Comparison of ENCODE assay signal across 9 cellular contexts in genomic region chr9:137305788-137306545, GRCh38. TPM values are rescaled to one million over a fixed set of nuclear protein-coding genes. Genes with fewer than 3 reads are reported as not detected.
DNase-seq lines count a peak whose midpoint lies in the region; ATAC-seq and TF ChIP-seq lines count a peak whose summit lies in the region.
"Had no signal": no experiment of that assay in that cellular context is flagged by ENCODE, and none has a peak within 500 bp of the region (broad histone marks: within the 10 kb centered on the region; RNA-seq: fewer than 3 reads in every experiment).

No MANE protein-coding gene starts in this region.

- H3K23ac ChIP-seq in IMR-90 (ENCODE audit: low read depth, low read length): no peak overlapping the region

- no TSS peak for BruUV-seq in IMR-90 (replicated peaks; lab: Mats Ljungman, UMichigan)

- H4K20me1 ChIP-seq in IMR-90 (ENCODE audit: insufficient read depth, low read length): peaks cover 4% of the 10 kb centered on the region; the same call in 1 of the 2 replicates

- peak overlapping the region; percentile 98 for H3K27ac ChIP-seq in 22Rv1
- no peak overlapping the region for H3K27ac ChIP-seq in IMR-90 (ENCODE audit: insufficient read depth, low read length)
- peak overlapping the region; percentile 93 to 98 for H3K27ac ChIP-seq in mucosa of rectum (ENCODE audit: low read depth in 2 of 2, low read length in 2 of 2)

- H3K27me3 ChIP-seq in IMR-90 (ENCODE audit: control insufficient read depth, insufficient read depth, low read length) (peaks cover 6% of the 10 kb centered on the region; the same call in 1 of the 2 replicates), mucosa of rectum (ENCODE audit: control insufficient read depth in 2 of 2, insufficient read depth in 2 of 2, low read length in 2 of 2) (no peaks in the 10 kb centered on the region)

- peaks cover 9% of the 10 kb centered on the region for H3K4me1 Mint-ChIP-seq in mesothelial cell of epicardium

- no peak overlapping the region for H2AK5ac ChIP-seq in IMR-90 (ENCODE audit: low read depth, low read length)

- H3K9me1 ChIP-seq in IMR-90 (ENCODE audit: insufficient read depth, low read length): no peaks in the 10 kb centered on the region

- H3K56ac ChIP-seq in IMR-90 (ENCODE audit: extremely low read depth, insufficient read depth, low read length): no peak overlapping the region

- peak overlapping the region; percentile 78 for H2AFZ ChIP-seq in IMR-90 (replicated peaks; ENCODE audit: low read length, poor library complexity)

- no peaks in the 10 kb centered on the region for H3K9me3 Mint-ChIP-seq in mesothelial cell of epicardium

- no peak overlapping the region for H3K9ac ChIP-seq in IMR-90 (ENCODE audit: low read depth, low read length)
- peak overlapping the region; percentile 84 to 91 for H3K9ac ChIP-seq in mucosa of rectum (ENCODE audit: low read depth in 1 of 2, low read length in 2 of 2)

- peaks cover 3% of the 10 kb centered on the region for H3K4me1 ChIP-seq in IMR-90 (ENCODE audit: control insufficient read depth, insufficient read depth, low read length)
- peaks cover 59 to 63% of the 10 kb centered on the region in 2 donors for H3K4me1 ChIP-seq in mucosa of rectum (ENCODE audit: control insufficient read depth in 2 of 2, insufficient read depth in 2 of 2, low read length in 2 of 2)

- intact Hi-C loops in IMR-90 (cut with micrococcal nuclease): no loop called here

- no peaks in the 10 kb centered on the region for H3K36me3 ChIP-seq in IMR-90 (ENCODE audit: control insufficient read depth, insufficient read depth, low read length)
- H3K36me3 ChIP-seq in mucosa of rectum (ENCODE audit: control insufficient read depth in 2 of 2, insufficient read depth in 2 of 2, low read length in 2 of 2): no peaks in the 10 kb centered on the region

- no peaks in the 10 kb centered on the region for H3K79me1 ChIP-seq in IMR-90 (ENCODE audit: low read depth in 1 of 2, low read length in 2 of 2)

- no peaks in the 10 kb centered on the region for H3K36me3 Mint-ChIP-seq in mesothelial cell of epicardium

- no peak for ATAC-seq in IMR-90 (ENCODE audit: low read depth)
- no peak for ATAC-seq in HG03520 (IDR thresholded peaks at IDR 0.05; ENCODE audit: unreplicated experiment)

- WGBS in IMR-90 (ENCODE audit: extremely low coverage in 2 of 2, insufficient read length in 1 of 2), 2 experiments: 89% methylated on average over 3 of the region's 22 CpGs; no CpG with 5 or more reads in 1 of the 2 experiments

- H3K14ac ChIP-seq in IMR-90 (replicated peaks; ENCODE audit: low read depth, low read length): no peak overlapping the region

- in situ Hi-C loops in IMR-90 (cut with MboI; ENCODE audit: low sequenced_read_pairs) (no loop called here), GM13976 (cut with MboI; ENCODE audit: low sequenced_read_pairs, unreplicated experiment) (no loop called here)

- no peak overlapping the region for H2BK120ac ChIP-seq in IMR-90 (ENCODE audit: low read depth, low read length)

- dilution Hi-C loops in IMR-90 (cut with HindIII; ENCODE audit: low sequenced_read_pairs, unreplicated experiment): no loop called here

- H3K27ac Mint-ChIP-seq in mesothelial cell of epicardium: no peak overlapping the region

- H3K4me3 ChIP-seq in IMR-90 (ENCODE audit: insufficient read depth, low read depth, low read length) (no peak overlapping the region), mucosa of rectum (ENCODE audit: low read length in 2 of 2) (peak overlapping the region; percentile 69 to 73)

- no peak for TF ChIP-seq POLR2A in IMR-90 (IDR thresholded peaks at IDR 0.05; ENCODE audit: low read depth, low read length)

- POLR2A ChIA-PET in IMR-90 (lab: Charles Lee; ENCODE audit: unreplicated experiment): no interaction called here

- TF ChIP-seq CTCF in 22Rv1 (IDR thresholded peaks at IDR 0.05): no peak
- no peak for TF ChIP-seq CTCF in IMR-90 (conservative IDR thresholded peaks at IDR 0.05; ENCODE audit: low read depth, low read length)
- no peak for TF ChIP-seq CTCF in GM13976 (IDR thresholded peaks at IDR 0.05; ENCODE audit: borderline replicate concordance, control extremely low read depth, extremely low read depth, insufficient read depth, missing control alignments)
- no peak for TF ChIP-seq CTCF in mesothelial cell of epicardium (IDR thresholded peaks at IDR 0.05; ENCODE audit: unreplicated experiment)

- no peak for TF ChIP-seq RAD21 in IMR-90 (IDR thresholded peaks at IDR 0.05; ENCODE audit: low read length)

- CTCF ChIA-PET in IMR-90 (lab: Yijun Ruan, JAX): no interaction called here

- no peak overlapping the region for H4K5ac ChIP-seq in IMR-90 (ENCODE audit: low read depth, low read length)

- H3K9me3 ChIP-seq in IMR-90 (ENCODE audit: control insufficient read depth, insufficient read depth, low read length) (no peaks in the 10 kb centered on the region), mucosa of rectum (ENCODE audit: control insufficient read depth in 2 of 2, low read length in 2 of 2) (no peaks in the 10 kb centered on the region)
- H3K9me3 ChIP-seq: Caco-2 had no signal

- H4K8ac ChIP-seq in IMR-90 (ENCODE audit: low read depth in 2 of 2, low read length in 2 of 2): no peak overlapping the region

- H4K91ac ChIP-seq in IMR-90 (ENCODE audit: insufficient read depth, low read depth, low read length): no peak overlapping the region

- H2BK5ac ChIP-seq in IMR-90 (ENCODE audit: low read depth, low read length, poor library complexity, severe bottlenecking): no peak overlapping the region

- H2AK9ac ChIP-seq in IMR-90 (replicated peaks; ENCODE audit: low read depth, low read length, poor library complexity): no peak overlapping the region

- DNase-seq in IMR-90 (no peak), dermis blood vessel endothelial cell (peak; percentile 86), GM13976 (ENCODE audit: low spot score) (no peak), mesothelial cell of epicardium (ENCODE audit: low spot score in 2 of 2, unreplicated experiment in 2 of 2) (no peak), NCI-H128 (lab: John Stamatoyannopoulos, UW; ENCODE audit: unreplicated experiment) (no peak)

- H3K4me2 ChIP-seq in IMR-90 (ENCODE audit: low read depth, low read length): no peak overlapping the region

- no peak overlapping the region for H2BK15ac ChIP-seq in IMR-90 (ENCODE audit: low read depth, low read length)

- H3K4ac ChIP-seq in IMR-90 (ENCODE audit: low read depth, low read length): no peak overlapping the region

- H3K18ac ChIP-seq in IMR-90 (ENCODE audit: low read depth, low read length): no peak overlapping the region

- no peak overlapping the region for H3K4me3 Mint-ChIP-seq in mesothelial cell of epicardium

- H3K27me3 Mint-ChIP-seq in mesothelial cell of epicardium (ENCODE audit: low read depth): no peaks in the 10 kb centered on the region

- no peak overlapping the region for H2BK20ac ChIP-seq in IMR-90 (ENCODE audit: low read depth, low read length)

TF ChIP-seq in IMR-90, 13 proteins besides CTCF, POLR2A, EP300 and RAD21 (continues in another document):
- TF ChIP-seq NFE2L2 (IDR thresholded peaks at IDR 0.05; ENCODE audit: low read depth, low read length) (no peak), MXI1 (IDR thresholded peaks at IDR 0.05; ENCODE audit: borderline replicate concordance, low read depth, low read length) (no peak), RCOR1 (IDR thresholded peaks at IDR 0.05; ENCODE audit: insufficient replicate concordance, low read length) (no peak), SMC3 (IDR thresholded peaks at IDR 0.05; ENCODE audit: low read depth, low read length) (no peak), CHD1 (IDR thresholded peaks at IDR 0.05; ENCODE audit: low read depth, low read length) (no peak), RFX5 (IDR thresholded peaks at IDR 0.05; ENCODE audit: low read depth, low read length) (no peak), MAFK (IDR thresholded peaks at IDR 0.05; ENCODE audit: low read depth, low read length) (no peak), FOS (IDR thresholded peaks at IDR 0.05; ENCODE audit: low read depth, low read length) (no peak), CEBPB (IDR thresholded peaks at IDR 0.05; ENCODE audit: low read depth, low read length) (no peak), BHLHE40 (IDR thresholded peaks at IDR 0.05; ENCODE audit: low read depth, low read length) (no peak), MAZ (IDR thresholded peaks at IDR 0.05; ENCODE audit: borderline replicate concordance, low read depth, low read length) (no peak)
- TF ChIP-seq, protein P1, sequence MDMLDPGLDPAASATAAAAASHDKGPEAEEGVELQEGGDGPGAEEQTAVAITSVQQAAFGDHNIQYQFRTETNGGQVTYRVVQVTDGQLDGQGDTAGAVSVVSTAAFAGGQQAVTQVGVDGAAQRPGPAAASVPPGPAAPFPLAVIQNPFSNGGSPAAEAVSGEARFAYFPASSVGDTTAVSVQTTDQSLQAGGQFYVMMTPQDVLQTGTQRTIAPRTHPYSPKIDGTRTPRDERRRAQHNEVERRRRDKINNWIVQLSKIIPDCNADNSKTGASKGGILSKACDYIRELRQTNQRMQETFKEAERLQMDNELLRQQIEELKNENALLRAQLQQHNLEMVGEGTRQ (IDR thresholded peaks at IDR 0.05; ENCODE audit: low read depth, low read length): no peak

RNA-seq across cellular contexts. Expression of gene NRARP, which starts 3.9 kb away (rescaled TPM):
- total RNA-seq in IMR-90 (2012; rRNA removed) (not detected in 2 replicates), dermis blood vessel endothelial cell (64.3 and 82.2 TPM in 2 replicates), mesothelial cell of epicardium (7.4 to 9.6 TPM (median 9.2 TPM) in 3 replicates)
- polyA plus RNA-seq in IMR-90 (2012; rRNA removed): 0.15 and 0.39 TPM in 2 replicates
- polyA plus RNA-seq in IMR-90 (2012; cell fraction: cytosol; rRNA removed): 0.37 and 1.8 TPM in 2 replicates
- polyA plus RNA-seq in IMR-90 (2012; cell fraction: nucleus; rRNA removed; ENCODE audit: low replicate concordance): 2.9 and 4.1 TPM in 2 replicates

RNA-seq across cellular contexts. Expression of gene TOR4A, which starts 28.4 kb away (rescaled TPM):
- total RNA-seq in IMR-90 (2012; rRNA removed) (9.7 and 11.4 TPM in 2 replicates), dermis blood vessel endothelial cell (29.8 and 46.0 TPM in 2 replicates), mesothelial cell of epicardium (5.7 to 6.5 TPM (median 6.5 TPM) in 3 replicates)
- 22.9 and 28.4 TPM in 2 replicates for polyA plus RNA-seq in IMR-90 (2012; rRNA removed)
- polyA plus RNA-seq in IMR-90 (2012; cell fraction: cytosol; rRNA removed): 17.3 and 37.9 TPM in 2 replicates
- polyA plus RNA-seq in IMR-90 (2012; cell fraction: nucleus; rRNA removed; ENCODE audit: low replicate concordance): 14.3 and 42.3 TPM in 2 replicates

RNA-seq across cellular contexts. Expression of gene NELFB, which starts 50.8 kb away (rescaled TPM):
- 36.7 and 36.9 TPM in 2 replicates for total RNA-seq in IMR-90 (2012; rRNA removed)
- 65.1 and 66.0 TPM in 2 replicates for polyA plus RNA-seq in IMR-90 (2012; rRNA removed)
- 38.5 and 59.2 TPM in 2 replicates for polyA plus RNA-seq in IMR-90 (2012; cell fraction: cytosol; rRNA removed)
- 43.4 and 76.9 TPM in 2 replicates for polyA plus RNA-seq in IMR-90 (2012; cell fraction: nucleus; rRNA removed; ENCODE audit: low replicate concordance)
- total RNA-seq in dermis blood vessel endothelial cell: 55.3 and 83.7 TPM in 2 replicates
- total RNA-seq in mesothelial cell of epicardium: 51.6 to 54.8 TPM (median 53.3 TPM) in 3 replicates

RNA-seq across cellular contexts. Expression of gene STPG3, which starts 54.9 kb away (rescaled TPM):
- not detected in 2 replicates for total RNA-seq in IMR-90 (2012; rRNA removed)
- polyA plus RNA-seq in IMR-90 (2012; rRNA removed): not detected in 2 replicates
- not detected in 2 replicates for polyA plus RNA-seq in IMR-90 (2012; cell fraction: cytosol; rRNA removed)
- 0.09 TPM in 1 of 2 replicates, not detected in the other for polyA plus RNA-seq in IMR-90 (2012; cell fraction: nucleus; rRNA removed; ENCODE audit: low replicate concordance)
- 0.34 TPM in 1 of 2 replicates, not detected in the other for total RNA-seq in dermis blood vessel endothelial cell
- 0.18 to 0.29 TPM in 2 of 3 replicates, not detected in the other for total RNA-seq in mesothelial cell of epicardium
- total RNA-seq: Caco-2 had no signal
